6 cellular contexts compared by ENCODE assay signal in the genomic region with DNA sequence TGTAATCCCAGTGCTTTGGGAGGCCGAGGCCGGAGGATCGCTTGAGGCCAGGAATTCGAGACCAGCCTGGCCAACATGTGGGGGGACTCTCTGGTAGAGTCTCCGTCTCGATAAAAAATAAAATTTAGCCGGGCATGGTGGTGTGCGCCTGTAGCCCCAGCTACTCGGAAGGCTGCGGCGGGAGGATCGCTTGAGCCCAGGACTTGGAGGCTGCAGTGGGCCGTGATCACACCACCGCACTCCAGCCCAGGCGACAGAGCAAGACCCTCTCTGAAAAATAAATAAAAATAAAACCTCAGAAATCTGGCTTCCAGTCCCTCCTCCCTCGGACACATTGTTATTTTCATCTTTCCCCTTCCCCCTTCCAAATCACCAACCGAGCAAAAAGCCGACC. TPM values are rescaled to one million over a fixed set of nuclear protein-coding genes. Genes with fewer than 3 reads are reported as not detected.
A peak's percentile ranks its signal among the peaks of the same experiment; 100 is the strongest.
DNase-seq lines count a peak whose midpoint lies in the region; ATAC-seq and TF ChIP-seq lines count a peak whose summit lies in the region.

No MANE protein-coding gene starts in this region.

- H3K79me2 ChIP-seq in SK-N-SH (ENCODE audit: insufficient read depth), result peaks cover 81% of the 10 kb centered on the region

- TF ChIP-seq CTCF in SK-N-SH (IDR thresholded peaks at IDR 0.05), result no peak
- TF ChIP-seq CTCF in transverse colon (IDR thresholded peaks at IDR 0.05), result no peak

- intact Hi-C loops in right cardiac atrium (cut with DNase I), result no loop called here
- intact Hi-C loops in transverse colon (cut with DNase I; ENCODE audit: low total_unique reads), result loop anchor here (10.0 kb wide), 1 partner anchor 61 kb away; a partner anchor contains a TSS

- H3K9me2 ChIP-seq in SK-N-SH, result no peaks in the 10 kb centered on the region

- H3K27me3 ChIP-seq in SK-N-SH (ENCODE audit: insufficient read depth) (no peaks in the 10 kb centered on the region), right cardiac atrium (ENCODE audit: control insufficient read depth, insufficient read depth) (no peaks in the 10 kb centered on the region), transverse colon (no peaks in the 10 kb centered on the region)

- peak overlapping the region; percentile 85 for H3K9ac ChIP-seq in SK-N-SH

- H4K20me1 ChIP-seq in SK-N-SH (ENCODE audit: insufficient read depth), result peaks cover 9% of the 10 kb centered on the region; the same call in 1 of the 2 replicates

- H3K27ac ChIP-seq in SK-N-SH (ENCODE audit: low read depth in 2 of 2, low read length in 1 of 2) (peak overlapping the region; percentile 59 to 81), right cardiac atrium (ENCODE audit: low read length) (peak overlapping the region; percentile 83), transverse colon (peak overlapping the region; percentile 86 to 98 (median 96))

- 1% methylated on average over 18 of the region's 18 CpGs for WGBS in SK-N-SH (ENCODE audit: low lambda C conversion rate)
- WGBS in right cardiac atrium, result 2% methylated on average over 18 of the region's 18 CpGs
- WGBS in transverse colon (ENCODE audit: low coverage in 1 of 2), 2 donors, result 1% methylated on average over 18 of the region's 18 CpGs; no CpG with 5 or more reads in 1 of the 2 donors

- TF ChIP-seq RAD21 in SK-N-SH (IDR thresholded peaks at IDR 0.05; ENCODE audit: low read length), result no peak

- peaks cover 27 to 33% of the 10 kb centered on the region in 2 experiments for H3K36me3 ChIP-seq in SK-N-SH (replicated peaks in 1 of 2; ENCODE audit: control insufficient read depth in 1 of 2, insufficient read depth in 2 of 2, low read length in 1 of 2)
- peaks cover 0 to 20% (median 9%) of the 10 kb centered on the region in 4 donors for H3K36me3 ChIP-seq in transverse colon

- peak overlapping the region; percentile 72 to 98 for H3K4me3 ChIP-seq in SK-N-SH (ENCODE audit: low read depth in 2 of 2, low read length in 1 of 2)
- peak overlapping the region; percentile 75 for H3K4me3 ChIP-seq in right cardiac atrium (ENCODE audit: low read length)
- peak overlapping the region; percentile 44 to 88 (median 62) for H3K4me3 ChIP-seq in transverse colon

- peak overlapping the region; percentile 99 for H3K4me2 ChIP-seq in SK-N-SH

- POLR2A ChIA-PET in SK-N-SH (lab: Yijun Ruan, JAX), result interaction anchor here (0.6 to 1.2 kb wide), 4 partner anchors 12 to 161 kb away, joined by 3 to 5 read pairs (median 4); no protein-coding TSS in a partner anchor

- no peaks in the 10 kb centered on the region for H3K9me3 ChIP-seq in SK-N-SH
- H3K9me3 ChIP-seq in right cardiac atrium (ENCODE audit: control insufficient read depth, low read length), result no peaks in the 10 kb centered on the region
- no peaks in the 10 kb centered on the region for H3K9me3 ChIP-seq in transverse colon

- no peak for TF ChIP-seq EP300 in SK-N-SH (IDR thresholded peaks at IDR 0.05; ENCODE audit: borderline replicate concordance in 1 of 2, low read depth in 1 of 2, low read length in 1 of 2)
- TF ChIP-seq EP300 in transverse colon (IDR thresholded peaks at IDR 0.05; ENCODE audit: low read depth), result no peak

- TF ChIP-seq POLR2A in transverse colon (IDR thresholded peaks at IDR 0.05), result no peak

- in situ Hi-C loops in transverse colon (cut with MboI; ENCODE audit: low pct_ligation_motif_present in 1 of 4, low pct_unique_long_range_greater_than_20kb in 1 of 4, low sequenced_read_pairs in 3 of 4), result no loop called here

- CTCF ChIA-PET in SK-N-SH (lab: Yijun Ruan, JAX), result interaction anchor here (0.9 to 6.6 kb wide), 15 partner anchors 13 to 214 kb away, joined by 3 to 104 read pairs (median 6); a partner anchor contains a TSS

- H3F3A ChIP-seq in SK-N-SH (replicated peaks; ENCODE audit: insufficient read depth), result peaks cover 12% of the 10 kb centered on the region

- H3K4me1 ChIP-seq in SK-N-SH (ENCODE audit: control insufficient read depth in 1 of 2, insufficient read depth in 2 of 2, low read depth in 1 of 2, low read length in 1 of 2) (peaks cover 8 to 22% of the 10 kb centered on the region in 2 experiments; a peak in 2 of 4 replicates), right cardiac atrium (ENCODE audit: control insufficient read depth, insufficient read depth, low read length) (peaks cover 6% of the 10 kb centered on the region), transverse colon (peaks cover 25 to 40% (median 31%) of the 10 kb centered on the region in 4 donors)

- DNase-seq in SK-N-SH (no peak), right cardiac atrium (no peak), transverse colon (peak; percentile 28), Ammon's horn (ENCODE audit: low spot score) (no peak), NCI-H2081 treated with DMSO at 0.1 percent for 48 hours (lab: John Stamatoyannopoulos, UW) (no peak)

- ATAC-seq in GM21529 (IDR thresholded peaks at IDR 0.05; ENCODE audit: unreplicated experiment), result peak; percentile 6
- ATAC-seq in right cardiac atrium, result peak in 1 of 2 donors; percentile 37

- H2AFZ ChIP-seq in SK-N-SH (ENCODE audit: low read depth), result peak overlapping the region; percentile 60; the same call in 1 of the 2 replicates

TF ChIP-seq in SK-N-SH, 30 proteins besides CTCF, POLR2A, EP300 and RAD21 (continues in another document):
- no peak for TF ChIP-seq SMC3 (IDR thresholded peaks at IDR 0.05; ENCODE audit: low read depth, low read length)
- TF ChIP-seq, protein P1, sequence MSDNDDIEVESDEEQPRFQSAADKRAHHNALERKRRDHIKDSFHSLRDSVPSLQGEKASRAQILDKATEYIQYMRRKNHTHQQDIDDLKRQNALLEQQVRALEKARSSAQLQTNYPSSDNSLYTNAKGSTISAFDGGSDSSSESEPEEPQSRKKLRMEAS (IDR thresholded peaks at IDR 0.05; ENCODE audit: low read depth), result no peak
- TF ChIP-seq, protein P2, sequence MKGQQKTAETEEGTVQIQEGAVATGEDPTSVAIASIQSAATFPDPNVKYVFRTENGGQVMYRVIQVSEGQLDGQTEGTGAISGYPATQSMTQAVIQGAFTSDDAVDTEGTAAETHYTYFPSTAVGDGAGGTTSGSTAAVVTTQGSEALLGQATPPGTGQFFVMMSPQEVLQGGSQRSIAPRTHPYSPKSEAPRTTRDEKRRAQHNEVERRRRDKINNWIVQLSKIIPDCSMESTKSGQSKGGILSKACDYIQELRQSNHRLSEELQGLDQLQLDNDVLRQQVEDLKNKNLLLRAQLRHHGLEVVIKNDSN (IDR thresholded peaks at IDR 0.05; ENCODE audit: borderline replicate concordance, low read depth), result no peak
- no peak for TF ChIP-seq ELF1 (IDR thresholded peaks at IDR 0.05)
- TF ChIP-seq, protein P3, sequence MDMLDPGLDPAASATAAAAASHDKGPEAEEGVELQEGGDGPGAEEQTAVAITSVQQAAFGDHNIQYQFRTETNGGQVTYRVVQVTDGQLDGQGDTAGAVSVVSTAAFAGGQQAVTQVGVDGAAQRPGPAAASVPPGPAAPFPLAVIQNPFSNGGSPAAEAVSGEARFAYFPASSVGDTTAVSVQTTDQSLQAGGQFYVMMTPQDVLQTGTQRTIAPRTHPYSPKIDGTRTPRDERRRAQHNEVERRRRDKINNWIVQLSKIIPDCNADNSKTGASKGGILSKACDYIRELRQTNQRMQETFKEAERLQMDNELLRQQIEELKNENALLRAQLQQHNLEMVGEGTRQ (IDR thresholded peaks at IDR 0.05; ENCODE audit: borderline replicate concordance, low read depth, low read length), result no peak
- no peak for TF ChIP-seq FOXM1 (IDR thresholded peaks at IDR 0.05; ENCODE audit: low read depth)
- TF ChIP-seq MXI1 (IDR thresholded peaks at IDR 0.05; ENCODE audit: low read depth, low read length), result no peak; the same call in 1 of the 2 replicates
- no peak for TF ChIP-seq TAF1 (IDR thresholded peaks at IDR 0.05; ENCODE audit: borderline replicate concordance, low read depth, low read length)
- TF ChIP-seq GABPA (IDR thresholded peaks at IDR 0.05; ENCODE audit: low read depth), result no peak
- TF ChIP-seq, protein P4, sequence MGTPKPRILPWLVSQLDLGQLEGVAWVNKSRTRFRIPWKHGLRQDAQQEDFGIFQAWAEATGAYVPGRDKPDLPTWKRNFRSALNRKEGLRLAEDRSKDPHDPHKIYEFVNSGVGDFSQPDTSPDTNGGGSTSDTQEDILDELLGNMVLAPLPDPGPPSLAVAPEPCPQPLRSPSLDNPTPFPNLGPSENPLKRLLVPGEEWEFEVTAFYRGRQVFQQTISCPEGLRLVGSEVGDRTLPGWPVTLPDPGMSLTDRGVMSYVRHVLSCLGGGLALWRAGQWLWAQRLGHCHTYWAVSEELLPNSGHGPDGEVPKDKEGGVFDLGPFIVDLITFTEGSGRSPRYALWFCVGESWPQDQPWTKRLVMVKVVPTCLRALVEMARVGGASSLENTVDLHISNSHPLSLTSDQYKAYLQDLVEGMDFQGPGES (IDR thresholded peaks at IDR 0.05; ENCODE audit: low read depth, low read length), result no peak

RNA-seq across cellular contexts. Expression of a gene that starts 0.3 kb away (rescaled TPM):
- 8.4 and 10.8 TPM in 2 replicates for polyA plus RNA-seq in SK-N-SH (2012; rRNA removed)
- 9.4 and 10.2 TPM in 2 replicates for polyA plus RNA-seq in SK-N-SH (2012; cell fraction: cytosol; rRNA removed)
- polyA plus RNA-seq in SK-N-SH (2012; cell fraction: nucleus; rRNA removed), result 27.5 and 30.0 TPM in 2 replicates
- 10 to 100 TPM; 19.4 to 29.2 (median 24.7) TPM for total RNA-seq in right cardiac atrium
- polyA plus RNA-seq in right cardiac atrium, result 9.4 TPM
- 10 to 100 TPM; 15.7 to 32.5 (median 24.7) TPM for total RNA-seq in transverse colon

RNA-seq across cellular contexts. Expression of a gene that starts 0.8 kb away (rescaled TPM):
- 12.8 and 13.6 TPM in 2 replicates for polyA plus RNA-seq in SK-N-SH (2012; rRNA removed)
- 7.0 and 9.4 TPM in 2 replicates for polyA plus RNA-seq in SK-N-SH (2012; cell fraction: cytosol; rRNA removed)
- polyA plus RNA-seq in SK-N-SH (2012; cell fraction: nucleus; rRNA removed), result 8.4 and 9.5 TPM in 2 replicates
- total RNA-seq in right cardiac atrium, result 10 to 100 TPM; 11.5 to 15.4 (median 13.0) TPM
- polyA plus RNA-seq in right cardiac atrium, result 11.6 TPM
- total RNA-seq in transverse colon, result 10 to 100 TPM in 2 of 4 donors, 1 to 10 TPM in 2; 3.7 to 11.9 (median 9.8) TPM

RNA-seq across cellular contexts. Expression of a gene that starts 16.3 kb away (rescaled TPM):
- polyA plus RNA-seq in SK-N-SH (2012; rRNA removed), result 0.15 and 0.19 TPM in 2 replicates
- polyA plus RNA-seq in SK-N-SH (2012; cell fraction: cytosol; rRNA removed), result 0.06 and 0.08 TPM in 2 replicates
- polyA plus RNA-seq in SK-N-SH (2012; cell fraction: nucleus; rRNA removed), result 1.3 and 1.4 TPM in 2 replicates
- under 1 TPM in 3 of 4 donors, not detected in 1; 0.23 to 0.29 (median 0.28) TPM for total RNA-seq in right cardiac atrium
- 0.34 TPM for polyA plus RNA-seq in right cardiac atrium
- total RNA-seq in transverse colon, result 1 to 10 TPM in 1 of 4 donors, under 1 TPM in 2, not detected in 1; 0.14 to 2.2 (median 0.64) TPM

RNA-seq across cellular contexts. Expression of a gene that starts 20.0 kb away (rescaled TPM):
- polyA plus RNA-seq in SK-N-SH (2012; rRNA removed) (5.5 and 6.5 TPM in 2 replicates), right cardiac atrium (9.8 TPM)
- polyA plus RNA-seq in SK-N-SH (2012; cell fraction: cytosol; rRNA removed), result 2.8 and 5.4 TPM in 2 replicates
- polyA plus RNA-seq in SK-N-SH (2012; cell fraction: nucleus; rRNA removed), result 8.0 and 9.2 TPM in 2 replicates
- total RNA-seq in right cardiac atrium (1 to 10 TPM; 3.8 to 6.8 (median 4.9) TPM), transverse colon (1 to 10 TPM in 3 of 4 donors, not detected in 1; 1.1 to 4.0 (median 1.6) TPM)

RNA-seq across cellular contexts. Expression of a gene that starts 20.3 kb away (rescaled TPM):
- 24.7 and 30.3 TPM in 2 replicates for polyA plus RNA-seq in SK-N-SH (2012; rRNA removed)
- 13.2 and 16.4 TPM in 2 replicates for polyA plus RNA-seq in SK-N-SH (2012; cell fraction: cytosol; rRNA removed)
- polyA plus RNA-seq in SK-N-SH (2012; cell fraction: nucleus; rRNA removed), result 20.2 and 25.7 TPM in 2 replicates
- 10 to 100 TPM; 13.5 to 17.1 (median 15.6) TPM for total RNA-seq in right cardiac atrium
- 11.2 TPM for polyA plus RNA-seq in right cardiac atrium
- 100 to 1,000 TPM in 1 of 4 donors, 10 to 100 TPM in 2, 1 to 10 TPM in 1; 8.0 to 147 (median 15.8) TPM for total RNA-seq in transverse colon
